ENCODE assay signal across 1 cellular context in genomic region chr1:7842517-7842916, GRCh38.
A peak's percentile ranks its signal among the peaks of the same experiment; 100 is the strongest.
TF ChIP-seq lines count a peak whose summit lies in the region.

No MANE protein-coding gene starts in this region.

TF ChIP-seq in GM12878, 131 proteins besides CTCF, POLR2A, EP300 and RAD21 (continued from another document):
- TF ChIP-seq PKNOX1 (IDR thresholded peaks at IDR 0.05) (peak; percentile 41; the same call in 1 of the 2 replicates), PBX3 (IDR thresholded peaks at IDR 0.05; ENCODE audit: insufficient replicate concordance, low read depth, low read length) (peak; percentile 51), RUNX3 (IDR thresholded peaks at IDR 0.05; ENCODE audit: low read length) (peak; percentile 82), TCF3 (IDR thresholded peaks at IDR 0.05; ENCODE audit: borderline replicate concordance, insufficient read depth, low read depth, low read length) (0 out of 2 replicates have a peak, but pooled peaks have one; percentile 41), MEF2A (IDR thresholded peaks at IDR 0.05; ENCODE audit: insufficient read depth, low read depth, low read length) (0 out of 2 replicates have a peak, but pooled peaks have one; percentile 19), LARP7 (IDR thresholded peaks at IDR 0.05) (no peak), TCF12 (IDR thresholded peaks at IDR 0.05; ENCODE audit: low read depth, low read length) (peak; percentile 66; the same call in 1 of the 2 replicates)
